Comparison of ENCODE assay signal across 24 cellular contexts in the genomic region with DNA sequence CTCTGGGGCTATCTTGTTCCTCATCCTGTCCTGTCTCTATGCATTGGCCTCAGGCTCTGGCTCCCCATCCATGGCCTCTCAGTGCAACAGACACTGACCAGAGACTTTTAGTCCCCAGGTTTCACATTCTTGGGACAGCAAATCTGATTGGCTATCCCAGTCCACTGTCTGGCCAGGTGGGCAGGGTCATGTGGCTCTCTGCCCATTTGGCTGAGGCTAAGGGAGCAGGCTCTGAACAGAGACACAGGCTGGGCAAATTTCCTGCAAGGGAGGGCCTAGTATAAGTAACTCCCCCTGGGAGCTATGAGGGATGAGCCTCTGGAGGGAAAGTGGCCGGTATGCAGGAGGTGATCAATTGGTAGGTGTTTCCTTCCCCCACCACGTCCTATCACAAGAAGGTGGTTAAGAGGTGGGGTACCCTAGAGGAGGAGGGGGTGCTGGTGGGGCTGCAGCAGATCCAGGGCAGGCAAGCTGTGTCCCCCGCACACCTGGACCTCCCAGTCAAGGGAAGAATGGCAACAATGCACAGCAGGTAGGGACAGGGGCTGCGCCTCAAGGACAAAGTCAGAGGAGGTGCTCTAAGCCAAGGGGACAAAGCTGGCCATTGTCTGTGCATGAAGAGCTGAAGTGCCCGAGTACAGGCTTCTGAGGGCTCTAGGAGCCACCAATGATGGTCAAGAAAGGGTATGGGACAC. TPM values are rescaled to one million over a fixed set of nuclear protein-coding genes. Genes with fewer than 3 reads are reported as not detected.
A peak's percentile ranks its signal among the peaks of the same experiment; 100 is the strongest.
DNase-seq lines count a peak whose midpoint lies in the region; ATAC-seq, FAIRE-seq and TF ChIP-seq lines count a peak whose summit lies in the region.
"Had no signal": no experiment of that assay in that cellular context is flagged by ENCODE, and none has a peak within 500 bp of the region (broad histone marks: within the 10 kb centered on the region; RNA-seq: fewer than 3 reads in every experiment).

No MANE protein-coding gene starts in this region.

- ATAC-seq in left ventricle myocardium superior (peak; percentile 11), Right ventricle myocardium inferior (no peak), HepG2 (0 out of 3 replicates have a peak, but pooled peaks have one; percentile 1)
- ATAC-seq: gastroesophageal sphincter; stimulated activated memory B cell treated with anti-CD40 and anti-IgM and Interleukin-4, amounts not matched to agents 10 μg/mL and 1 μg/mL and 100 μg/mL, for 72 hours; WTC11 had no signal

- intact Hi-C loops in left ventricle myocardium superior (cut with micrococcal nuclease) = no loop called here
- intact Hi-C loops in Right ventricle myocardium inferior (cut with DNase I) = no loop called here
- intact Hi-C loops in HepG2 (cut with micrococcal nuclease; ENCODE audit: unreplicated experiment) = no loop called here
- intact Hi-C loops in esophagus muscularis mucosa (cut with DNase I) = no loop called here

- H3K4me3 ChIP-seq in HepG2 (replicated peaks in 1 of 3; ENCODE audit: insufficient read depth in 1 of 3, low read depth in 2 of 3, low read length in 3 of 3) = no peak overlapping the region
- H3K4me3 ChIP-seq in esophagus muscularis mucosa = no peak overlapping the region
- H3K4me3 ChIP-seq: esophagus squamous epithelium, gastroesophageal sphincter, prostate gland had no signal

- H3K79me2 ChIP-seq in HepG2 (ENCODE audit: insufficient read depth, low read length) = no peaks in the 10 kb centered on the region

- peaks cover 33 to 48% of the 10 kb centered on the region in 2 experiments for H3K36me3 ChIP-seq in HepG2 (replicated peaks in 1 of 2; ENCODE audit: control insufficient read depth in 1 of 2, insufficient read depth in 2 of 2, low read length in 2 of 2)
- H3K36me3 ChIP-seq in esophagus muscularis mucosa = peaks cover 35 to 73% (median 69%) of the 10 kb centered on the region in 4 donors

- TF ChIP-seq CTCF in HepG2 (CRISPR knock-in tag; IDR thresholded peaks at IDR 0.05) = no peak; the same call in 1 of the 2 replicates
- no peak for TF ChIP-seq CTCF in esophagus muscularis mucosa (IDR thresholded peaks at IDR 0.05)

- no peak for DNase-seq in left ventricle myocardium superior
- DNase-seq in Right ventricle myocardium inferior (ENCODE audit: missing footprints) = no peak
- DNase-seq in HepG2 (ENCODE audit: low spot score) = no peak
- DNase-seq in esophagus muscularis mucosa (ENCODE audit: extremely low spot score) = no peak
- no peak for DNase-seq in NCI-H2227 treated with DMSO at 0.1 percent for 48 hours (lab: John Stamatoyannopoulos, UW)
- DNase-seq: activated CD4-positive, alpha-beta T cell treated with anti-CD3 and anti-CD28 coated beads, Interleukin-2, amount 50 U/mL, for 4 hours; activated naive CD8-positive, alpha-beta T cell treated with anti-CD3 and anti-CD28 coated beads for 36 hours; effector CD4-positive, alpha-beta T cell; esophagus squamous epithelium; HFFc6; hypothalamus; Karpas-422; MV-4-11; NCI-H1694; NCI-H2171; NCI-H526 treated with DMSO at 0.1 percent for 48 hours; stimulated activated CD4-positive, alpha-beta T cell treated with anti-CD3 and anti-CD28 coated beads, Interleukin-1b, Interleukin-23, amount 100 ng/mL, for 48 hours had no signal

- no peak overlapping the region for H2AFZ ChIP-seq in HepG2 (ENCODE audit: low read length)

- CTCF ChIA-PET in HepG2 (lab: Yijun Ruan, JAX; ENCODE audit: low intra/inter-chr PET ratio, low total read pairs) = no interaction called here

- H3K27ac ChIP-seq in HepG2 (ENCODE audit: extremely low read length, insufficient read depth, low read length) = no peak overlapping the region
- H3K27ac ChIP-seq in esophagus muscularis mucosa (replicated peaks in 1 of 4) = no peak overlapping the region
- H3K27ac ChIP-seq: esophagus squamous epithelium, gastroesophageal sphincter, prostate gland had no signal

- H3K9ac ChIP-seq in HepG2 (ENCODE audit: insufficient read depth, low read depth, low read length) = no peak overlapping the region

- POLR2A ChIA-PET in HepG2 (lab: Yijun Ruan, JAX) = interaction anchor here (0.8 to 1.9 kb wide), 4 partner anchors 12 to 39 kb away, joined by 3 to 6 read pairs (median 4); a partner anchor contains a TSS

- H3K27me3 ChIP-seq in HepG2 (ENCODE audit: control insufficient read depth in 1 of 2, insufficient read depth in 2 of 2, low read length in 2 of 2) (no peaks in the 10 kb centered on the region), esophagus muscularis mucosa (no peaks in the 10 kb centered on the region)
- H3K27me3 ChIP-seq: esophagus squamous epithelium, gastroesophageal sphincter had no signal

- no peak overlapping the region for H3K4me2 ChIP-seq in HepG2 (ENCODE audit: low read depth, low read length)

- H3K9me3 ChIP-seq in HepG2 (ENCODE audit: low read length) = no peaks in the 10 kb centered on the region
- H3K9me3 ChIP-seq in esophagus muscularis mucosa = no peaks in the 10 kb centered on the region
- H3K9me3 ChIP-seq: esophagus squamous epithelium, gastroesophageal sphincter, prostate gland had no signal

- WGBS in HepG2 (ENCODE audit: low lambda C conversion rate) = 69% methylated on average over 5 of the region's 5 CpGs
- WGBS in esophagus muscularis mucosa = 71% methylated on average over 3 of the region's 5 CpGs

- no peak for TF ChIP-seq RAD21 in HepG2 (CRISPR knock-in tag; IDR thresholded peaks at IDR 0.05)

- FAIRE-seq in HepG2 (lab: Jason Lieb, UNC) = no peak
- FAIRE-seq: HTR-8/SVneo, islet of Langerhans, RCC 7860 had no signal

- in situ Hi-C loops in HepG2 (cut with HindIII; ENCODE audit: extremely low pct_ligation_motif_present, low pct_unique_long_range_greater_than_20kb) = no loop called here

- no TSS peak for BruUV-seq in HepG2 (replicated peaks; lab: Mats Ljungman, UMichigan)

- no peaks in the 10 kb centered on the region for H4K20me1 ChIP-seq in HepG2 (ENCODE audit: insufficient read depth, low read length)

- TF ChIP-seq EP300 in HepG2 (IDR thresholded peaks at IDR 0.05; ENCODE audit: low read depth in 2 of 2, low read length in 2 of 2) (no peak), HepG2 (CRISPR knock-in tag; IDR thresholded peaks at IDR 0.05; ENCODE audit: borderline replicate concordance) (no peak), esophagus muscularis mucosa (IDR thresholded peaks at IDR 0.05) (no peak)

- TF ChIP-seq POLR2A in HepG2 (IDR thresholded peaks at IDR 0.05; ENCODE audit: insufficient read depth in 1 of 2, low read depth in 2 of 2, low read length in 2 of 2) (no peak), esophagus muscularis mucosa (IDR thresholded peaks at IDR 0.05; ENCODE audit: low read depth) (no peak)

- H3K4me1 ChIP-seq in HepG2 (ENCODE audit: insufficient read depth, low read length) = peaks cover 39% of the 10 kb centered on the region
- H3K4me1 ChIP-seq in esophagus muscularis mucosa = peaks cover 7 to 24% (median 18%) of the 10 kb centered on the region in 4 donors
- H3K4me1 ChIP-seq: prostate gland had no signal

RNA-seq across cellular contexts. Expression of a gene that starts 13.2 kb away (rescaled TPM):
- total RNA-seq in left ventricle myocardium superior (18.0 TPM), Right ventricle myocardium inferior (16.4 TPM), HepG2 (2016; rRNA removed; fragmentation: Illumina TruSeq; extraction: Trizol) (7.5 and 22.1 TPM in 2 replicates), esophagus muscularis mucosa (10 to 100 TPM; 12.8 to 29.8 (median 26.0) TPM)
- 10.5 and 11.7 TPM in 2 replicates for total RNA-seq in HepG2 (2016; cell fraction: cytosol; rRNA removed; fragmentation: Illumina TruSeq; extraction: Trizol; ENCODE audit: low read depth)
- total RNA-seq in HepG2 (2016; cell fraction: insoluble cytoplasmic fraction; rRNA removed; fragmentation: Illumina TruSeq; extraction: Trizol) = 6.2 and 23.3 TPM in 2 replicates
- total RNA-seq in HepG2 (2016; cell fraction: membrane; rRNA removed; fragmentation: Illumina TruSeq; extraction: Trizol) = 9.8 and 10.1 TPM in 2 replicates
- 20.2 and 23.1 TPM in 2 replicates for total RNA-seq in HepG2 (2016; cell fraction: nucleus; rRNA removed; fragmentation: Illumina TruSeq; extraction: Trizol)
- polyA plus RNA-seq in HepG2 (2011; rRNA removed) = 17.0 and 22.7 TPM in 2 replicates
- 9.6 and 15.4 TPM in 2 replicates for polyA plus RNA-seq in HepG2 (2011; cell fraction: cytosol; rRNA removed)
- polyA plus RNA-seq in HepG2 (2011; cell fraction: nucleus; rRNA removed) = 39.0 and 41.1 TPM in 2 replicates
- polyA plus RNA-seq in HepG2 (2012) = 13.3 and 17.4 TPM in 2 replicates
- polyA plus RNA-seq in HepG2 (2016; cell fraction: cytosol; fragmentation: Illumina TruSeq; extraction: Trizol; ENCODE audit: low read depth) = 1.4 and 1.5 TPM in 2 replicates
- 4.9 and 6.1 TPM in 2 replicates for polyA plus RNA-seq in HepG2 (2016; cell fraction: insoluble cytoplasmic fraction; fragmentation: Illumina TruSeq; extraction: Trizol; ENCODE audit: low read depth)
- polyA plus RNA-seq in HepG2 (2016; cell fraction: membrane; fragmentation: Illumina TruSeq; extraction: Trizol; ENCODE audit: low read depth) = 2.1 and 2.5 TPM in 2 replicates
- 37.4 and 38.2 TPM in 2 replicates for polyA plus RNA-seq in HepG2 (2016; cell fraction: nucleus; fragmentation: Illumina TruSeq; extraction: Trizol; ENCODE audit: insufficient read depth, low read depth)
- 34.0 and 72.4 TPM in 2 replicates for polyA minus RNA-seq in HepG2 (2011; rRNA and poly(A)+ RNA removed; ENCODE audit: low replicate concordance)
- polyA minus RNA-seq in HepG2 (2011; cell fraction: cytosol; rRNA and poly(A)+ RNA removed) = 22.9 and 27.6 TPM in 2 replicates
- polyA minus RNA-seq in HepG2 (2011; cell fraction: nucleus; rRNA and poly(A)+ RNA removed) = 14.0 and 16.7 TPM in 2 replicates

RNA-seq across cellular contexts. Expression of a gene that starts 13.8 kb away (rescaled TPM):
- total RNA-seq in left ventricle myocardium superior (79.3 TPM), Right ventricle myocardium inferior (85.0 TPM), HepG2 (2016; rRNA removed; fragmentation: Illumina TruSeq; extraction: Trizol) (217 and 294 TPM in 2 replicates), esophagus muscularis mucosa (10 to 100 TPM; 33.6 to 58.8 (median 48.1) TPM)
- total RNA-seq in HepG2 (2016; cell fraction: cytosol; rRNA removed; fragmentation: Illumina TruSeq; extraction: Trizol; ENCODE audit: low read depth) = 159 and 163 TPM in 2 replicates
- 225 and 322 TPM in 2 replicates for total RNA-seq in HepG2 (2016; cell fraction: insoluble cytoplasmic fraction; rRNA removed; fragmentation: Illumina TruSeq; extraction: Trizol)
- total RNA-seq in HepG2 (2016; cell fraction: membrane; rRNA removed; fragmentation: Illumina TruSeq; extraction: Trizol) = 113 and 118 TPM in 2 replicates
- 94.1 and 102 TPM in 2 replicates for total RNA-seq in HepG2 (2016; cell fraction: nucleus; rRNA removed; fragmentation: Illumina TruSeq; extraction: Trizol)
- 131 and 137 TPM in 2 replicates for polyA plus RNA-seq in HepG2 (2011; rRNA removed)
- polyA plus RNA-seq in HepG2 (2011; cell fraction: cytosol; rRNA removed) = 178 and 188 TPM in 2 replicates
- polyA plus RNA-seq in HepG2 (2011; cell fraction: nucleus; rRNA removed) = 65.8 and 77.3 TPM in 2 replicates
- polyA plus RNA-seq in HepG2 (2012) = 92.3 and 97.7 TPM in 2 replicates
- polyA plus RNA-seq in HepG2 (2016; cell fraction: cytosol; fragmentation: Illumina TruSeq; extraction: Trizol; ENCODE audit: low read depth) = 113 and 115 TPM in 2 replicates
- 260 and 314 TPM in 2 replicates for polyA plus RNA-seq in HepG2 (2016; cell fraction: insoluble cytoplasmic fraction; fragmentation: Illumina TruSeq; extraction: Trizol; ENCODE audit: low read depth)
- polyA plus RNA-seq in HepG2 (2016; cell fraction: membrane; fragmentation: Illumina TruSeq; extraction: Trizol; ENCODE audit: low read depth) = 75.9 and 83.5 TPM in 2 replicates
- 124 and 142 TPM in 2 replicates for polyA plus RNA-seq in HepG2 (2016; cell fraction: nucleus; fragmentation: Illumina TruSeq; extraction: Trizol; ENCODE audit: insufficient read depth, low read depth)
- 68.9 and 78.1 TPM in 2 replicates for polyA minus RNA-seq in HepG2 (2011; rRNA and poly(A)+ RNA removed; ENCODE audit: low replicate concordance)
- 21.0 and 23.5 TPM in 2 replicates for polyA minus RNA-seq in HepG2 (2011; cell fraction: cytosol; rRNA and poly(A)+ RNA removed)
- polyA minus RNA-seq in HepG2 (2011; cell fraction: nucleus; rRNA and poly(A)+ RNA removed) = 83.2 and 89.1 TPM in 2 replicates

RNA-seq across cellular contexts. Expression of a gene that starts 13.9 kb away (rescaled TPM):
- total RNA-seq in left ventricle myocardium superior = 0.35 TPM
- total RNA-seq in Right ventricle myocardium inferior = 0.60 TPM
- total RNA-seq in HepG2 (2016; rRNA removed; fragmentation: Illumina TruSeq; extraction: Trizol) = 17.3 and 24.6 TPM in 2 replicates
- 6.4 and 7.4 TPM in 2 replicates for total RNA-seq in HepG2 (2016; cell fraction: cytosol; rRNA removed; fragmentation: Illumina TruSeq; extraction: Trizol; ENCODE audit: low read depth)
- 17.1 and 25.6 TPM in 2 replicates for total RNA-seq in HepG2 (2016; cell fraction: insoluble cytoplasmic fraction; rRNA removed; fragmentation: Illumina TruSeq; extraction: Trizol)
- 7.7 and 8.9 TPM in 2 replicates for total RNA-seq in HepG2 (2016; cell fraction: membrane; rRNA removed; fragmentation: Illumina TruSeq; extraction: Trizol)
- 28.4 and 31.8 TPM in 2 replicates for total RNA-seq in HepG2 (2016; cell fraction: nucleus; rRNA removed; fragmentation: Illumina TruSeq; extraction: Trizol)
- 13.4 and 20.7 TPM in 2 replicates for polyA plus RNA-seq in HepG2 (2011; rRNA removed)
- polyA plus RNA-seq in HepG2 (2011; cell fraction: cytosol; rRNA removed) = 4.7 and 7.1 TPM in 2 replicates
- polyA plus RNA-seq in HepG2 (2011; cell fraction: nucleus; rRNA removed) = 58.4 and 108 TPM in 2 replicates
- 6.6 and 17.5 TPM in 2 replicates for polyA plus RNA-seq in HepG2 (2012)
- polyA plus RNA-seq in HepG2 (2016; cell fraction: cytosol; fragmentation: Illumina TruSeq; extraction: Trizol; ENCODE audit: low read depth) = 1.3 and 1.6 TPM in 2 replicates
- 13.3 and 16.0 TPM in 2 replicates for polyA plus RNA-seq in HepG2 (2016; cell fraction: insoluble cytoplasmic fraction; fragmentation: Illumina TruSeq; extraction: Trizol; ENCODE audit: low read depth)
- 2.3 and 3.2 TPM in 2 replicates for polyA plus RNA-seq in HepG2 (2016; cell fraction: membrane; fragmentation: Illumina TruSeq; extraction: Trizol; ENCODE audit: low read depth)
- polyA plus RNA-seq in HepG2 (2016; cell fraction: nucleus; fragmentation: Illumina TruSeq; extraction: Trizol; ENCODE audit: insufficient read depth, low read depth) = 65.8 and 68.9 TPM in 2 replicates
- polyA minus RNA-seq in HepG2 (2011; rRNA and poly(A)+ RNA removed; ENCODE audit: low replicate concordance) = 6.9 and 17.6 TPM in 2 replicates
- polyA minus RNA-seq in HepG2 (2011; cell fraction: cytosol; rRNA and poly(A)+ RNA removed) = 5.3 and 5.4 TPM in 2 replicates
- 14.9 and 18.7 TPM in 2 replicates for polyA minus RNA-seq in HepG2 (2011; cell fraction: nucleus; rRNA and poly(A)+ RNA removed)
- total RNA-seq in esophagus muscularis mucosa = not detected

RNA-seq across cellular contexts. Expression of a gene that starts 38.2 kb away (rescaled TPM):
- total RNA-seq in left ventricle myocardium superior (22.8 TPM), Right ventricle myocardium inferior (24.5 TPM), HepG2 (2016; rRNA removed; fragmentation: Illumina TruSeq; extraction: Trizol) (222 and 239 TPM in 2 replicates), esophagus muscularis mucosa (10 to 100 TPM; 41.1 to 68.1 (median 62.1) TPM)
- 75.0 and 83.4 TPM in 2 replicates for total RNA-seq in HepG2 (2016; cell fraction: cytosol; rRNA removed; fragmentation: Illumina TruSeq; extraction: Trizol; ENCODE audit: low read depth)
- total RNA-seq in HepG2 (2016; cell fraction: insoluble cytoplasmic fraction; rRNA removed; fragmentation: Illumina TruSeq; extraction: Trizol) = 213 and 234 TPM in 2 replicates
- 172 and 182 TPM in 2 replicates for total RNA-seq in HepG2 (2016; cell fraction: membrane; rRNA removed; fragmentation: Illumina TruSeq; extraction: Trizol)
- 115 and 124 TPM in 2 replicates for total RNA-seq in HepG2 (2016; cell fraction: nucleus; rRNA removed; fragmentation: Illumina TruSeq; extraction: Trizol)
- 87.3 and 93.2 TPM in 2 replicates for polyA plus RNA-seq in HepG2 (2011; rRNA removed)
- 57.2 and 66.4 TPM in 2 replicates for polyA plus RNA-seq in HepG2 (2011; cell fraction: cytosol; rRNA removed)
- 50.6 and 58.7 TPM in 2 replicates for polyA plus RNA-seq in HepG2 (2011; cell fraction: nucleus; rRNA removed)
- polyA plus RNA-seq in HepG2 (2012) = 90.0 and 114 TPM in 2 replicates
- polyA plus RNA-seq in HepG2 (2016; cell fraction: cytosol; fragmentation: Illumina TruSeq; extraction: Trizol; ENCODE audit: low read depth) = 59.8 and 73.7 TPM in 2 replicates
- polyA plus RNA-seq in HepG2 (2016; cell fraction: insoluble cytoplasmic fraction; fragmentation: Illumina TruSeq; extraction: Trizol; ENCODE audit: low read depth) = 202 and 242 TPM in 2 replicates
- polyA plus RNA-seq in HepG2 (2016; cell fraction: membrane; fragmentation: Illumina TruSeq; extraction: Trizol; ENCODE audit: low read depth) = 104 and 113 TPM in 2 replicates
- 152 and 155 TPM in 2 replicates for polyA plus RNA-seq in HepG2 (2016; cell fraction: nucleus; fragmentation: Illumina TruSeq; extraction: Trizol; ENCODE audit: insufficient read depth, low read depth)
- 159 and 165 TPM in 2 replicates for polyA minus RNA-seq in HepG2 (2011; rRNA and poly(A)+ RNA removed; ENCODE audit: low replicate concordance)
- 74.4 and 77.8 TPM in 2 replicates for polyA minus RNA-seq in HepG2 (2011; cell fraction: cytosol; rRNA and poly(A)+ RNA removed)
- 73.0 and 88.5 TPM in 2 replicates for polyA minus RNA-seq in HepG2 (2011; cell fraction: nucleus; rRNA and poly(A)+ RNA removed)
